Comparison of ENCODE assay signal across 8 cellular contexts in the genomic region with DNA sequence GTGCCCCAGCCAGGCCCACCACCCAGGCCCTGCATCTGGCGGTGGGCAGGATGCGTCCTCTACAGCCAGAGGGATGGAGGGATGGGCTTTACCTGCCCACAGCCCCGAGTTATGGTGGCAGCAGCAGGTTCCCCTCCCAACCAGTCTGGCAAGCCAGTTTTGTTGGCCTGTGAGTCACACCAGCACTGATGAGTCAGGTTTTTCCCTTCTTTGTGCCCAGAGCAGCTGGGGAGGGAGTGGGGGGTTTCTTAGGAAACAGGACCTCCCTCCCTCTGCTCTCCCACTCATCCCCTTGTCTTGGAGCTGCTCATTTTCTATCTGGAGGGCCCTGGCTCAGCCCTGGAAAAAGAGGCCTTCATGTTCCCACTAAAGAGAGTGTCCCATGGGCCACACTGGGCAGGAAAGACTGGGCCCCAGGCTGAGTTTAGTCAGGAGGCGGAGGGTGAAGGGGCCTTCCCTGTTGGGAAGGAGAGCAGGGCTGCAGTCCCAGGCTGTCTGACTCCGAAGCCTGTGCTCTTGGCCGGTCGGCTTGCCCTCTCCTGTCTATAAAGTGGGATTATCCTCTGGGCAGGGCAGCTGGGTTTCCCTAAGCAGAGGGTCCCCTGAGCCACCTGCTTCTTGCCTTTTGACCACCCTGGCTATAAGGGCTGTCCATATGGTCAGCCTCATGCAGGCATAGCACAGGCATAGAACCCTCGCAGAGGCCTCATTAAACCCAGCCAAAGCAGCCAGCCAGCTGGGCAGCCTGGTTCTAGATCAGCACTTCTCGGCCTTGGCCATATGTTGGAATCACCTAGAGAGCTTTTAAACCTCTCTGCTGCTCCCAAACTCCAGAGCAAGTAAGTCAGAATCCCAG. TPM values are rescaled to one million over a fixed set of nuclear protein-coding genes. Genes with fewer than 3 reads are reported as not detected.
DNase-seq lines count a peak whose midpoint lies in the region; ATAC-seq and TF ChIP-seq lines count a peak whose summit lies in the region.

No MANE protein-coding gene starts in this region.

- H3K4me1 ChIP-seq in HUES64 (ENCODE audit: insufficient read depth, low read length) = peaks cover 30% of the 10 kb centered on the region

- ATAC-seq in omental fat pad (ENCODE audit: low FRiP score) = peak; percentile 72
- no peak for ATAC-seq in GM21423 (IDR thresholded peaks at IDR 0.05; ENCODE audit: unreplicated experiment)

- H3K27ac ChIP-seq in HUES64 (ENCODE audit: low read depth, low read length) = peak overlapping the region; percentile 88

- no peaks in the 10 kb centered on the region for H3K36me3 ChIP-seq in HUES64 (ENCODE audit: insufficient read depth, low read length)

- H3K4me3 ChIP-seq in HUES64 (ENCODE audit: low read length) = no peak overlapping the region

- DNase-seq in AG09319 (ENCODE audit: extremely low read depth, low read depth) = peak; percentile 69
- DNase-seq in activated T-cell treated with anti-CD3 and anti-CD28 coated beads, Interleukin-2, amount 50 U/mL, for 48 hours = peak; percentile 59 to 70
- peak; percentile 54 for DNase-seq in foreskin melanocyte
- peak; percentile 69 for DNase-seq in omental fat pad (ENCODE audit: low spot score)
- DNase-seq in ureter (ENCODE audit: low spot score) = peak; percentile 82
- no peak for DNase-seq in NCI-H2081 treated with DMSO at 0.1 percent for 48 hours (lab: John Stamatoyannopoulos, UW)

- no peaks in the 10 kb centered on the region for H3K9me3 ChIP-seq in HUES64 (ENCODE audit: insufficient read depth, low read depth, low read length)

- no peaks in the 10 kb centered on the region for H3K27me3 ChIP-seq in HUES64 (ENCODE audit: insufficient read depth, low read length)

- TF ChIP-seq CTCF in AG09319 (IDR thresholded peaks at IDR 0.05; ENCODE audit: low read depth, low read length) = no peak
- no peak for TF ChIP-seq CTCF in omental fat pad (IDR thresholded peaks at IDR 0.05)

- 78% methylated on average over 9 of the region's 9 CpGs for WGBS in HUES64

- H3K9ac ChIP-seq in HUES64 (ENCODE audit: low read depth, low read length) = peak overlapping the region; percentile 70; the same call in 1 of the 2 replicates

RNA-seq across cellular contexts. Expression of a gene that starts 30.2 kb away (rescaled TPM):
- not detected for polyA plus RNA-seq in HUES64 (2013, experiment 1 of 2)
- polyA plus RNA-seq in HUES64 (2013, experiment 2 of 2) = not detected
- total RNA-seq in omental fat pad (1 to 10 TPM in 1 of 4 donors, not detected in 3; 2.7 TPM), ureter (1.1 TPM)

RNA-seq across cellular contexts. Expression of a gene that starts 41.8 kb away (rescaled TPM):
- polyA plus RNA-seq in HUES64 (2013, experiment 1 of 2) = 0.30 TPM
- polyA plus RNA-seq in HUES64 (2013, experiment 2 of 2) = 0.57 TPM
- total RNA-seq in omental fat pad (10 to 100 TPM in 1 of 4 donors, 1 to 10 TPM in 3; 3.3 to 11.7 (median 7.6) TPM), ureter (1.3 TPM)

RNA-seq across cellular contexts. Expression of a gene that starts 43.7 kb away (rescaled TPM):
- 16.2 TPM for polyA plus RNA-seq in HUES64 (2013, experiment 1 of 2)
- 15.5 TPM for polyA plus RNA-seq in HUES64 (2013, experiment 2 of 2)
- 10 to 100 TPM; 15.6 to 22.8 (median 19.2) TPM for total RNA-seq in omental fat pad
- total RNA-seq in ureter = 6.2 TPM

RNA-seq across cellular contexts. Expression of a gene that starts 44.2 kb away (rescaled TPM):
- 81.8 TPM for polyA plus RNA-seq in HUES64 (2013, experiment 1 of 2)
- polyA plus RNA-seq in HUES64 (2013, experiment 2 of 2) = 92.4 TPM
- total RNA-seq in omental fat pad (100 to 1,000 TPM in 1 of 4 donors, 10 to 100 TPM in 3; 44.4 to 117 (median 64.7) TPM), ureter (71.5 TPM)

RNA-seq across cellular contexts. Expression of a gene that starts 47.1 kb away (rescaled TPM):
- not detected for polyA plus RNA-seq in HUES64 (2013, experiment 1 of 2)
- not detected for polyA plus RNA-seq in HUES64 (2013, experiment 2 of 2)
- total RNA-seq in omental fat pad = 1 to 10 TPM in 1 of 4 donors, under 1 TPM in 1, not detected in 2; 0.88 to 1.2 TPM
- not detected for total RNA-seq in ureter
